21 cellular contexts compared by ENCODE assay signal in genomic region chr10:77590344-77591237, GRCh38. TPM values are rescaled to one million over a fixed set of nuclear protein-coding genes. Genes with fewer than 3 reads are reported as not detected.
A peak's percentile ranks its signal among the peaks of the same experiment; 100 is the strongest.
DNase-seq lines count a peak whose midpoint lies in the region; ATAC-seq and TF ChIP-seq lines count a peak whose summit lies in the region.
"Had no signal": no experiment of that assay in that cellular context is flagged by ENCODE, and none has a peak within 500 bp of the region (broad histone marks: within the 10 kb centered on the region; RNA-seq: fewer than 3 reads in every experiment).

No MANE protein-coding gene starts in this region.

- H2BK20ac ChIP-seq in IMR-90 (ENCODE audit: low read depth, low read length) = peak overlapping the region; percentile 45

- CTCF ChIA-PET in IMR-90 (lab: Yijun Ruan, JAX) = no interaction called here

- no peak overlapping the region for H3K9ac ChIP-seq in IMR-90 (ENCODE audit: low read depth, low read length)
- H3K9ac ChIP-seq in mesenchymal stem cell (ENCODE audit: low read length) = peak overlapping the region; percentile 3
- H3K9ac ChIP-seq in colonic mucosa (ENCODE audit: low read depth in 2 of 2, low read length in 2 of 2) = no peak overlapping the region

- TF ChIP-seq POLR2A in IMR-90 (IDR thresholded peaks at IDR 0.05; ENCODE audit: low read depth, low read length) (no peak), stomach (IDR thresholded peaks at IDR 0.05) (no peak)

- H3K4me2 ChIP-seq in IMR-90 (ENCODE audit: low read depth, low read length) (no peak overlapping the region), mesenchymal stem cell (ENCODE audit: low read length, poor library complexity, severe bottlenecking) (no peak overlapping the region)

- peaks cover 18 to 48% of the 10 kb centered on the region in 2 experiments; a peak in 3 of 4 replicates for H3K79me1 ChIP-seq in IMR-90 (ENCODE audit: low read depth in 1 of 2, low read length in 2 of 2)
- H3K79me1 ChIP-seq in mesenchymal stem cell (replicated peaks; ENCODE audit: low read length, poor library complexity, severe bottlenecking) = peaks cover 24% of the 10 kb centered on the region

- peak overlapping the region; percentile 59 to 85 for H2BK12ac ChIP-seq in mesenchymal stem cell (ENCODE audit: low read length in 2 of 2)

- no peaks in the 10 kb centered on the region for H4K20me1 ChIP-seq in IMR-90 (ENCODE audit: insufficient read depth, low read length)

- H4K91ac ChIP-seq in IMR-90 (ENCODE audit: insufficient read depth, low read depth, low read length) (peak overlapping the region; percentile 28; the same call in 1 of the 2 replicates), mesenchymal stem cell (ENCODE audit: low read length) (peak overlapping the region; percentile 83)

- H3K18ac ChIP-seq in IMR-90 (ENCODE audit: low read depth, low read length) (no peak overlapping the region; the same call in 1 of the 2 replicates), mesenchymal stem cell (ENCODE audit: low read depth in 1 of 2, low read length in 2 of 2) (peak overlapping the region in 1 of 2 experiments; percentile 54)

- dilution Hi-C loops in IMR-90 (cut with HindIII; ENCODE audit: low sequenced_read_pairs, unreplicated experiment) = no loop called here

- H3K36me3 ChIP-seq in IMR-90 (ENCODE audit: control insufficient read depth, insufficient read depth, low read length) (no peaks in the 10 kb centered on the region), mesenchymal stem cell (ENCODE audit: control insufficient read depth in 1 of 2, insufficient read depth in 2 of 2, low read depth in 1 of 2, low read length in 2 of 2) (no peaks in the 10 kb centered on the region), stomach (no peaks in the 10 kb centered on the region), colonic mucosa (no peaks in the 10 kb centered on the region)
- H3K36me3 ChIP-seq: brain microvascular endothelial cell, right lobe of liver had no signal

- intact Hi-C loops in IMR-90 (cut with micrococcal nuclease) (no loop called here), stomach (cut with DNase I; ENCODE audit: low total_unique reads) (no loop called here), colonic mucosa (cut with DNase I) (no loop called here)

- ATAC-seq in IMR-90 (ENCODE audit: low read depth) = no peak
- ATAC-seq in esophagus mucosa = no peak
- ATAC-seq: GM12878, right lobe of liver had no signal

- H3K4ac ChIP-seq in IMR-90 (ENCODE audit: low read depth, low read length) (peak overlapping the region; percentile 47), mesenchymal stem cell (ENCODE audit: low read depth in 1 of 2, low read length in 2 of 2) (peak overlapping the region in 1 of 2 experiments; percentile 20)

- peaks cover 36% of the 10 kb centered on the region for H3K9me1 ChIP-seq in IMR-90 (ENCODE audit: insufficient read depth, low read length)

- TF ChIP-seq CTCF in IMR-90 (conservative IDR thresholded peaks at IDR 0.05; ENCODE audit: low read depth, low read length) = no peak
- no peak for TF ChIP-seq CTCF in coronary artery (IDR thresholded peaks at IDR 0.05)
- TF ChIP-seq CTCF in stomach (IDR thresholded peaks at IDR 0.05) = no peak
- no peak for TF ChIP-seq CTCF in colonic mucosa (IDR thresholded peaks at IDR 0.05)
- TF ChIP-seq CTCF in foreskin fibroblast (IDR thresholded peaks at IDR 0.05; ENCODE audit: low read depth, low read length) = no peak

- 99% methylated on average over 8 of the region's 32 CpGs; no CpG with 5 or more reads in 1 of the 2 experiments for WGBS in IMR-90 (ENCODE audit: extremely low coverage in 2 of 2, insufficient read length in 1 of 2), 2 experiments
- WGBS in mesenchymal stem cell = 94% methylated on average over 30 of the region's 32 CpGs
- 82 to 93% (median 89%) methylated on average over 17 to 32 of the region's 32 CpGs for WGBS in stomach, 5 donors

- H3K56ac ChIP-seq in IMR-90 (ENCODE audit: extremely low read depth, insufficient read depth, low read length) = no peak overlapping the region

- peak overlapping the region in 1 of 2 experiments; percentile 28; a peak in 1 of 4 replicates for H4K8ac ChIP-seq in IMR-90 (ENCODE audit: low read depth in 2 of 2, low read length in 2 of 2)
- peak overlapping the region; percentile 41 for H4K8ac ChIP-seq in mesenchymal stem cell (ENCODE audit: low read length)

- DNase-seq in IMR-90 (no peak), coronary artery (ENCODE audit: low spot score) (peak; percentile 80), mesenchymal stem cell (no peak), stomach (no peak), colonic mucosa (no peak), NCI-H524 (lab: John Stamatoyannopoulos, UW) (no peak), foreskin fibroblast (no peak)
- DNase-seq: activated B cell treated with CpG ODN at 0.5 μM for 24 hours; activated CD4-positive, alpha-beta T cell treated with anti-CD3 and anti-CD28 coated beads, Interleukin-2, amount 50 U/mL, for 48 hours; activated effector memory CD4-positive, alpha-beta T cell treated with Interleukin-2 at 50 U/mL for 16 hours; brain microvascular endothelial cell; CD4-positive, alpha-beta T cell; cortex of kidney; DMS79 treated with DMSO at 0.1 percent for 48 hours; KG1; NCI-H146; right lobe of liver; stimulated activated CD8-positive, alpha-beta memory T cell treated with anti-CD3 and anti-CD28 coated beads, Interleukin-4, amount 100 ng/mL, for 48 hours; T-helper 9 cell had no signal

- H2BK120ac ChIP-seq in IMR-90 (ENCODE audit: low read depth, low read length) = peak overlapping the region; percentile 14; the same call in 1 of the 2 replicates
- H2BK120ac ChIP-seq in mesenchymal stem cell (ENCODE audit: low read depth, low read length) = no peak overlapping the region

- POLR2A ChIA-PET in IMR-90 (lab: Charles Lee; ENCODE audit: unreplicated experiment) = no interaction called here

- H2AK5ac ChIP-seq in IMR-90 (ENCODE audit: low read depth, low read length) = peak overlapping the region; percentile 36
- no peak overlapping the region for H2AK5ac ChIP-seq in mesenchymal stem cell (ENCODE audit: low read length, severe bottlenecking)

- BruUV-seq in IMR-90 (replicated peaks; lab: Mats Ljungman, UMichigan) = no TSS peak

- peak overlapping the region; percentile 10; the same call in 1 of the 2 replicates for H3K14ac ChIP-seq in IMR-90 (replicated peaks; ENCODE audit: low read depth, low read length)
- peak overlapping the region in 1 of 2 experiments; percentile 19 for H3K14ac ChIP-seq in mesenchymal stem cell (ENCODE audit: low read length in 2 of 2)

- H2AFZ ChIP-seq in IMR-90 (replicated peaks; ENCODE audit: low read length, poor library complexity) (no peak overlapping the region), mesenchymal stem cell (ENCODE audit: low read depth, low read length) (no peak overlapping the region)

- H3K27ac ChIP-seq in IMR-90 (ENCODE audit: insufficient read depth, low read length) = no peak overlapping the region
- H3K27ac ChIP-seq in coronary artery = peak overlapping the region; percentile 71 to 85
- no peak overlapping the region for H3K27ac ChIP-seq in mesenchymal stem cell (ENCODE audit: low read length, poor library complexity, severe bottlenecking)
- peak overlapping the region in 3 of 5 donors; percentile 60 to 85 (median 79) for H3K27ac ChIP-seq in stomach
- no peak overlapping the region for H3K27ac ChIP-seq in colonic mucosa
- H3K27ac ChIP-seq: brain microvascular endothelial cell, right lobe of liver had no signal

- H3K23ac ChIP-seq in IMR-90 (ENCODE audit: low read depth, low read length) (no peak overlapping the region), mesenchymal stem cell (ENCODE audit: low read length in 2 of 2) (no peak overlapping the region)

- no peak overlapping the region for H3K4me3 ChIP-seq in IMR-90 (ENCODE audit: insufficient read depth, low read depth, low read length)
- no peak overlapping the region for H3K4me3 ChIP-seq in coronary artery
- H3K4me3 ChIP-seq in mesenchymal stem cell (ENCODE audit: insufficient read depth in 1 of 2, low read depth in 1 of 2, low read length in 2 of 2) = peak overlapping the region in 1 of 2 experiments; percentile 2
- no peak overlapping the region for H3K4me3 ChIP-seq in stomach
- H3K4me3 ChIP-seq in colonic mucosa = no peak overlapping the region
- no peak overlapping the region for H3K4me3 ChIP-seq in foreskin fibroblast (ENCODE audit: low read depth in 1 of 2, low read length in 2 of 2)
- H3K4me3 ChIP-seq: GM12878, right lobe of liver had no signal

- no peak for TF ChIP-seq EP300 in stomach (IDR thresholded peaks at IDR 0.05)

- H2BK5ac ChIP-seq in IMR-90 (ENCODE audit: low read depth, low read length, poor library complexity, severe bottlenecking) (no peak overlapping the region), mesenchymal stem cell (ENCODE audit: low read depth, low read length, poor library complexity, severe bottlenecking) (no peak overlapping the region)

- in situ Hi-C loops in IMR-90 (cut with MboI; ENCODE audit: low sequenced_read_pairs) = no loop called here

- peaks cover 19% of the 10 kb centered on the region for H3K4me1 ChIP-seq in IMR-90 (ENCODE audit: control insufficient read depth, insufficient read depth, low read length)
- H3K4me1 ChIP-seq in mesenchymal stem cell (ENCODE audit: control insufficient read depth, insufficient read depth, low read depth, low read length) = peaks cover 10% of the 10 kb centered on the region
- peaks cover 8 to 77% (median 31%) of the 10 kb centered on the region in 4 donors for H3K4me1 ChIP-seq in stomach
- no peaks in the 10 kb centered on the region for H3K4me1 ChIP-seq in colonic mucosa

- H2BK15ac ChIP-seq in IMR-90 (ENCODE audit: low read depth, low read length) (peak overlapping the region; percentile 22; the same call in 2 of the 3 replicates), mesenchymal stem cell (ENCODE audit: low read depth, poor library complexity, severe bottlenecking) (no peak overlapping the region)

- H3K27me3 ChIP-seq in IMR-90 (ENCODE audit: control insufficient read depth, insufficient read depth, low read length) = no peaks in the 10 kb centered on the region
- no peaks in the 10 kb centered on the region for H3K27me3 ChIP-seq in mesenchymal stem cell (ENCODE audit: control insufficient read depth in 1 of 2, insufficient read depth in 1 of 2, low read length in 2 of 2)
- H3K27me3 ChIP-seq in stomach = no peaks in the 10 kb centered on the region
- no peaks in the 10 kb centered on the region for H3K27me3 ChIP-seq in colonic mucosa
- H3K27me3 ChIP-seq: brain microvascular endothelial cell, right lobe of liver had no signal

- no peak for TF ChIP-seq RAD21 in IMR-90 (IDR thresholded peaks at IDR 0.05; ENCODE audit: low read length)

- H2AK9ac ChIP-seq in IMR-90 (replicated peaks; ENCODE audit: low read depth, low read length, poor library complexity) = no peak overlapping the region

- no peaks in the 10 kb centered on the region for H3K9me3 ChIP-seq in IMR-90 (ENCODE audit: control insufficient read depth, insufficient read depth, low read length)
- H3K9me3 ChIP-seq in mesenchymal stem cell (ENCODE audit: control insufficient read depth, low read length) = no peaks in the 10 kb centered on the region
- H3K9me3 ChIP-seq in stomach = no peaks in the 10 kb centered on the region
- H3K9me3 ChIP-seq in colonic mucosa = no peaks in the 10 kb centered on the region
- H3K9me3 ChIP-seq: right lobe of liver had no signal

- H4K5ac ChIP-seq in IMR-90 (ENCODE audit: low read depth, low read length) = no peak overlapping the region

RNA-seq across cellular contexts. Expression of gene KCNMA1, which starts 47.0 kb away (rescaled TPM):
- total RNA-seq in IMR-90 (2012; rRNA removed) (24.7 and 25.6 TPM in 2 replicates), stomach (100 to 1,000 TPM in 2 of 5 donors, 10 to 100 TPM in 3; 41.4 to 155 (median 76.9) TPM), colonic mucosa (10 to 100 TPM; 23.2 to 44.5 TPM), esophagus mucosa (5.4 TPM)
- polyA plus RNA-seq in IMR-90 (2012; rRNA removed) (29.6 and 31.7 TPM in 2 replicates), stomach (10 to 100 TPM in 1 of 3 donors, 1 to 10 TPM in 1, under 1 TPM in 1; 0.92 to 26.0 (median 2.8) TPM)
- polyA plus RNA-seq in IMR-90 (2012; cell fraction: cytosol; rRNA removed) = 25.2 and 29.3 TPM in 2 replicates
- 39.9 and 48.3 TPM in 2 replicates for polyA plus RNA-seq in IMR-90 (2012; cell fraction: nucleus; rRNA removed; ENCODE audit: low replicate concordance)
- polyA plus RNA-seq in mesenchymal stem cell (2013, experiment 1 of 2) = 21.9 TPM
- 21.7 TPM for polyA plus RNA-seq in mesenchymal stem cell (2013, experiment 2 of 2)
- total RNA-seq: CD4-positive, alpha-beta T cell had no signal

Comparison
In these comparisons a context has a peak if more than half of its experiments do, and no peak if none do; other contexts are left out.
1. H3K27ac ChIP-seq: peak in coronary artery (2 of 2) and stomach (3 of 5); none in IMR-90 (single experiment), mesenchymal stem cell (single experiment) and colonic mucosa (single experiment).